Comparison of ENCODE assay signal across 26 cellular contexts in genomic region chr18:75334869-75335268, GRCh38.
DNase-seq lines count a peak whose midpoint lies in the region; ATAC-seq, FAIRE-seq and TF ChIP-seq lines count a peak whose summit lies in the region.
"Had no signal": no experiment of that assay in that cellular context is flagged by ENCODE, and none has a peak within 500 bp of the region (broad histone marks: within the 10 kb centered on the region; RNA-seq: fewer than 3 reads in every experiment).

No MANE protein-coding gene starts in this region.

- no peaks in the 10 kb centered on the region for H3K36me3 Mint-ChIP-seq in naive thymus-derived CD4-positive, alpha-beta T cell
- H3K36me3 Mint-ChIP-seq: CD14-positive monocyte; CD4-positive, alpha-beta memory T cell; CD4-positive, CD25-positive, alpha-beta regulatory T cell had no signal

- no TSS peak for BruUV-seq in Panc1 (replicated peaks; lab: Mats Ljungman, UMichigan)

- no peaks in the 10 kb centered on the region for H3K36me3 ChIP-seq in DND-41 (ENCODE audit: insufficient read depth, low read length)
- H3K36me3 ChIP-seq in Panc1 (ENCODE audit: control insufficient read depth, insufficient read depth, low read length): no peaks in the 10 kb centered on the region
- H3K36me3 ChIP-seq in H1 (ENCODE audit: control insufficient read depth in 2 of 4, insufficient read depth in 4 of 4, low read length in 3 of 4): no peaks in the 10 kb centered on the region
- H3K36me3 ChIP-seq in naive thymus-derived CD4-positive, alpha-beta T cell (ENCODE audit: control insufficient read depth in 2 of 3, insufficient read depth in 3 of 3, low read length in 3 of 3): no peaks in the 10 kb centered on the region
- H3K36me3 ChIP-seq: BE2C, BLaER1 had no signal

- H4K20me1 ChIP-seq in DND-41 (ENCODE audit: insufficient read depth, low read length) (0 out of 2 replicates have a peak, but pooled peaks cover 4% of the 10 kb centered on the region), H1 (replicated peaks in 1 of 2; ENCODE audit: control insufficient read depth in 1 of 2, insufficient read depth in 2 of 2, low read length in 2 of 2) (no peaks in the 10 kb centered on the region)
- H4K20me1 ChIP-seq: BLaER1 had no signal

- H2BK120ac ChIP-seq in H1 (replicated peaks; ENCODE audit: low read depth, low read length): no peak overlapping the region

- peaks cover 0 to 2% (median 0%) of the 10 kb centered on the region in 11 donors for H3K9me3 Mint-ChIP-seq in naive thymus-derived CD4-positive, alpha-beta T cell
- H3K9me3 Mint-ChIP-seq: CD4-positive, alpha-beta memory T cell; CD8-positive, alpha-beta memory T cell had no signal

- H4K5ac ChIP-seq in H1 (ENCODE audit: insufficient read length, low read depth, low read length): no peak overlapping the region

- H3K27ac ChIP-seq in DND-41 (ENCODE audit: low read length) (no peak overlapping the region), Panc1 (ENCODE audit: low read length) (no peak overlapping the region), H1 (ENCODE audit: low read depth, low read length) (no peak overlapping the region)
- no peak overlapping the region for H3K27ac ChIP-seq in naive thymus-derived CD4-positive, alpha-beta T cell (ENCODE audit: low read depth, low read length)
- H3K27ac ChIP-seq: BLaER1 had no signal

- TF ChIP-seq CTCF in DND-41 (IDR thresholded peaks at IDR 0.05; ENCODE audit: borderline replicate concordance, extremely low read depth, low read length, poor library complexity, severe bottlenecking): no peak
- no peak for TF ChIP-seq CTCF in Panc1 (IDR thresholded peaks at IDR 0.05)
- TF ChIP-seq CTCF in H1 (IDR thresholded peaks at IDR 0.05; ENCODE audit: control extremely low read depth in 1 of 3, insufficient read depth in 1 of 3, low read depth in 1 of 3, low read length in 3 of 3): no peak

- peak overlapping the region in 1 of 9 donors; percentile 73 for H3K27ac Mint-ChIP-seq in naive thymus-derived CD4-positive, alpha-beta T cell
- H3K27ac Mint-ChIP-seq: CD14-positive monocyte; CD4-positive, CD25-positive, alpha-beta regulatory T cell; CD8-positive, alpha-beta memory T cell had no signal

- no peak for TF ChIP-seq EP300 in H1 (IDR thresholded peaks at IDR 0.05; ENCODE audit: borderline replicate concordance in 1 of 2, low read depth in 2 of 2, low read length in 2 of 2)

- no peak overlapping the region for H2BK5ac ChIP-seq in H1 (ENCODE audit: low read depth, low read length)

- no peak overlapping the region for H4K91ac ChIP-seq in H1 (replicated peaks; ENCODE audit: insufficient read length, low read length)

- H3K79me2 ChIP-seq in DND-41 (ENCODE audit: insufficient read depth, low read length): no peaks in the 10 kb centered on the region
- H3K79me2 ChIP-seq in H1 (ENCODE audit: control insufficient read depth in 1 of 2, insufficient read depth in 2 of 2, low read length in 2 of 2): no peaks in the 10 kb centered on the region

- H3K4me1 ChIP-seq in DND-41 (ENCODE audit: insufficient read depth, low read length) (no peaks in the 10 kb centered on the region), Panc1 (ENCODE audit: control insufficient read depth, insufficient read depth, low read length) (no peaks in the 10 kb centered on the region), H1 (replicated peaks in 1 of 4; ENCODE audit: control insufficient read depth in 3 of 4, insufficient read depth in 4 of 4, low read length in 3 of 4) (no peaks in the 10 kb centered on the region; a peak in 1 of 7 replicates)
- no peaks in the 10 kb centered on the region for H3K4me1 ChIP-seq in naive thymus-derived CD4-positive, alpha-beta T cell (ENCODE audit: control insufficient read depth in 2 of 2, insufficient read depth in 2 of 2, low read length in 2 of 2)
- H3K4me1 ChIP-seq: BE2C, BLaER1 had no signal

- TF ChIP-seq POLR2A in H1 (IDR thresholded peaks at IDR 0.05; ENCODE audit: control extremely low read depth in 1 of 2, low read depth in 2 of 2, low read length in 2 of 2): no peak

- no peaks in the 10 kb centered on the region for H3K9me3 ChIP-seq in DND-41 (ENCODE audit: insufficient read depth, low read length, severe bottlenecking)
- no peaks in the 10 kb centered on the region for H3K9me3 ChIP-seq in Panc1 (ENCODE audit: control insufficient read depth, insufficient read depth, low read depth, low read length)
- no peaks in the 10 kb centered on the region for H3K9me3 ChIP-seq in H1 (ENCODE audit: insufficient read depth in 2 of 2, low read depth in 1 of 2, low read length in 1 of 2)
- H3K9me3 ChIP-seq in naive thymus-derived CD4-positive, alpha-beta T cell (ENCODE audit: control insufficient read depth in 2 of 3, low read length in 3 of 3): no peaks in the 10 kb centered on the region
- H3K9me3 ChIP-seq: BE2C, BLaER1 had no signal

- H3K23ac ChIP-seq in H1 (ENCODE audit: insufficient read length): no peak overlapping the region

- POLR2A ChIA-PET in Panc1 (lab: Charles Lee) (no interaction called here), H1 (lab: Charles Lee; ENCODE audit: partially characterized antibody) (no interaction called here)
- POLR2A ChIA-PET in naive thymus-derived CD4-positive, alpha-beta T cell (lab: Charles Lee): no interaction called here

- no peak overlapping the region for H2BK12ac ChIP-seq in H1 (ENCODE audit: low read depth, low read length)

- no peak overlapping the region for H2BK20ac ChIP-seq in H1 (ENCODE audit: low read length)

- no peaks in the 10 kb centered on the region for H3K23me2 ChIP-seq in H1 (ENCODE audit: low read depth, low read length)

- no peak overlapping the region for H2BK15ac ChIP-seq in H1 (ENCODE audit: low read length)

- intact Hi-C loops in Panc1 (cut with micrococcal nuclease; ENCODE audit: unreplicated experiment): no loop called here
- intact Hi-C loops in naive thymus-derived CD4-positive, alpha-beta T cell (cut with micrococcal nuclease): no loop called here

- H3K56ac ChIP-seq in H1 (replicated peaks; ENCODE audit: insufficient read length, low read depth, low read length): no peak overlapping the region

- H3K4me1 Mint-ChIP-seq in naive thymus-derived CD4-positive, alpha-beta T cell: peaks cover 0 to 4% (median 0%) of the 10 kb centered on the region in 7 donors
- H3K4me1 Mint-ChIP-seq: CD14-positive monocyte; CD4-positive, alpha-beta memory T cell; CD4-positive, CD25-positive, alpha-beta regulatory T cell; CD8-positive, alpha-beta memory T cell had no signal

- no peak overlapping the region for H3K18ac ChIP-seq in H1 (ENCODE audit: extremely low read depth, low read length)

- WGBS in H1 (ENCODE audit: extremely low coverage in 1 of 2, insufficient coverage in 1 of 2, insufficient read length in 1 of 2, insufficient replicate concordance in 2 of 2, low coverage in 1 of 2, low lambda C conversion rate in 2 of 2, missing lambda C conversion rate in 1 of 2), 2 experiments: 90% methylated on average over 5 of the region's 5 CpGs; no CpG with 5 or more reads in 1 of the 2 experiments

- no peaks in the 10 kb centered on the region for H3K79me1 ChIP-seq in H1 (ENCODE audit: low read depth, low read length)

- H3K14ac ChIP-seq in H1 (ENCODE audit: insufficient read length): no peak overlapping the region

- H3K4me3 ChIP-seq in DND-41 (ENCODE audit: low read depth in 1 of 2, low read length in 2 of 2): no peak overlapping the region
- H3K4me3 ChIP-seq in Panc1 (ENCODE audit: low read depth in 2 of 2, low read length in 2 of 2): no peak overlapping the region
- no peak overlapping the region for H3K4me3 ChIP-seq in H1 (ENCODE audit: extremely low read depth in 1 of 4, insufficient read depth in 2 of 4, low read depth in 3 of 4, low read length in 4 of 4)
- H3K4me3 ChIP-seq in naive thymus-derived CD4-positive, alpha-beta T cell (ENCODE audit: low read length): no peak overlapping the region
- H3K4me3 ChIP-seq: BLaER1 had no signal

- in situ Hi-C loops in Panc1 (cut with HindIII; ENCODE audit: low pct_unique_long_range_greater_than_20kb, low sequenced_read_pairs): no loop called here

- no peak overlapping the region for H2AFZ ChIP-seq in DND-41 (ENCODE audit: low read depth, low read length)
- no peak overlapping the region for H2AFZ ChIP-seq in H1 (ENCODE audit: low read length)

- CTCF ChIA-PET in Panc1 (lab: Charles Lee) (no interaction called here), H1 (lab: Charles Lee; ENCODE audit: partially characterized antibody) (interaction anchor here (1.7 kb wide), 1 partner anchor 8 kb away, joined by 4 read pairs; no protein-coding TSS in a partner anchor)
- CTCF ChIA-PET in naive thymus-derived CD4-positive, alpha-beta T cell (lab: Charles Lee): no interaction called here

- H4K8ac ChIP-seq in H1 (ENCODE audit: extremely low read depth, insufficient read depth, low read length): 0 out of 2 replicates have a peak overlapping the region, but pooled peaks have one; percentile 69

- H3K27me3 ChIP-seq in DND-41 (ENCODE audit: insufficient read depth, low read length, poor library complexity): no peaks in the 10 kb centered on the region
- H3K27me3 ChIP-seq in Panc1 (ENCODE audit: control insufficient read depth, insufficient read depth, low read length): no peaks in the 10 kb centered on the region
- H3K27me3 ChIP-seq in H1 (replicated peaks in 1 of 4; ENCODE audit: control insufficient read depth in 3 of 4, extremely low read depth in 1 of 4, insufficient read depth in 3 of 4, low read length in 3 of 4): no peaks in the 10 kb centered on the region
- no peaks in the 10 kb centered on the region for H3K27me3 ChIP-seq in naive thymus-derived CD4-positive, alpha-beta T cell (ENCODE audit: control insufficient read depth in 2 of 2, insufficient read depth in 2 of 2, low read length in 2 of 2)
- H3K27me3 ChIP-seq: BE2C, BLaER1 had no signal

- no peak for FAIRE-seq in H1 (lab: Jason Lieb, UNC)
- FAIRE-seq: A204.1, G401.6, GM19239 had no signal

- TF ChIP-seq RAD21 in H1 (IDR thresholded peaks at IDR 0.05 in 1 of 2, conservative IDR thresholded peaks at IDR 0.05 in 1 of 2; ENCODE audit: low read depth in 2 of 2, low read length in 2 of 2): no peak

- no peak overlapping the region for H2AK5ac ChIP-seq in H1 (ENCODE audit: low read depth, low read length)

- H3K4me2 ChIP-seq in DND-41 (ENCODE audit: insufficient read depth, low read length) (no peak overlapping the region), H1 (ENCODE audit: insufficient read depth in 1 of 2, low read depth in 2 of 2, low read length in 2 of 2) (no peak overlapping the region)
- H3K4me2 ChIP-seq: BLaER1 had no signal

- DNase-seq in DND-41 (peak; percentile 20), Panc1 (ENCODE audit: low read depth, low spot score) (no peak), H1 (ENCODE audit: low read depth in 1 of 2, low spot score in 2 of 2) (no peak), mesenteric fat pad (ENCODE audit: low spot score) (peak; percentile 74), NCI-H187 (lab: John Stamatoyannopoulos, UW) (no peak)
- DNase-seq in naive thymus-derived CD4-positive, alpha-beta T cell: no peak
- DNase-seq in activated CD8-positive, alpha-beta memory T cell treated with anti-CD3 and anti-CD28 coated beads for 24 hours: no peak
- DNase-seq: 8988T; ACHN; BE2C; C1 segment of cervical spinal cord; CD4-positive, alpha-beta memory T cell; CD4-positive, CD25-positive, alpha-beta regulatory T cell; CD8-positive, alpha-beta memory T cell; COR-L47; DMS 273 treated with DMSO at 0.1 percent for 48 hours; DMS153; DMS53; DMS79; GF-D8 had no signal

- H3K4ac ChIP-seq in H1 (replicated peaks; ENCODE audit: insufficient read length, low read depth, low read length): no peak overlapping the region

- no peak overlapping the region for H3K4me3 Mint-ChIP-seq in naive thymus-derived CD4-positive, alpha-beta T cell
- H3K4me3 Mint-ChIP-seq: CD14-positive monocyte; CD4-positive, alpha-beta memory T cell; CD4-positive, CD25-positive, alpha-beta regulatory T cell; CD8-positive, alpha-beta memory T cell had no signal

- no peaks in the 10 kb centered on the region for H3K27me3 Mint-ChIP-seq in naive thymus-derived CD4-positive, alpha-beta T cell

- no peak overlapping the region for H3K9ac ChIP-seq in DND-41 (ENCODE audit: low read depth, low read length)
- H3K9ac ChIP-seq in H1 (replicated peaks in 1 of 4; ENCODE audit: extremely low read depth in 1 of 4, low read depth in 3 of 4, low read length in 3 of 4): no peak overlapping the region
- H3K9ac ChIP-seq: BLaER1 had no signal

- peak; percentile 75 for ATAC-seq in DND-41 (ENCODE audit: insufficient read depth, low read depth)
- ATAC-seq in Panc1: 0 out of 2 replicates have a peak, but pooled peaks have one; percentile 26
- no peak for ATAC-seq in HG02970 (IDR thresholded peaks at IDR 0.05; ENCODE audit: low FRiP score, unreplicated experiment)
- no peak for ATAC-seq in naive thymus-derived CD4-positive, alpha-beta T cell

Comparison
In these comparisons a context has a peak if more than half of its experiments do, and no peak if none do; other contexts are left out.
1. ATAC-seq: peak in DND-41 (single experiment) and Panc1 (single experiment); none in HG02970 (single experiment) and naive thymus-derived CD4-positive, alpha-beta T cell (single experiment).
2. DNase-seq: peak in DND-41 (single experiment) and mesenteric fat pad (single experiment); none in Panc1 (single experiment), H1 (0 of 2), naive thymus-derived CD4-positive, alpha-beta T cell (0 of 9), NCI-H187 (0 of 2) and activated CD8-positive, alpha-beta memory T cell treated with anti-CD3 and anti-CD28 coated beads for 24 hours (single experiment).